Comparison of ENCODE assay signal across 9 cellular contexts in the genomic region with DNA sequence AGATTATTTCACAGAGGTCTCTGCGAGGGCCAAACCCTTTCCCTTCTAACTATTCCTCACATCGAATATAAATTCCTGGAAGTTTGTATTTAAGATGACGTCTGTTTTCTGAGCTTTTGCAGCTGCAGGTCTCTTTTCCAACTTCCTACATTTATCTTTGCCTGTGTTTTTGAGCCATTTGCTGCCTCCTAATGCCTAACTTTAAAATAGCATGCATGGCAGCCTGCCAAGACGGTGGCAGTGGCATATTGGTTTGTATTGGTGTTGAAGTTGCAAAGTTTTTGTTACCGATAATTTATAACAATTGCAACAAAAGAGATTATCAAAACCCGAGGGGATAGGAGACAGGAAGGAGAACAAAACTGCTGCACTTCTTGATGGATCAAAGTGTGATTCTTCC.
A peak's percentile ranks its signal among the peaks of the same experiment; 100 is the strongest.
DNase-seq lines count a peak whose midpoint lies in the region; ATAC-seq and TF ChIP-seq lines count a peak whose summit lies in the region.
"Had no signal": no experiment of that assay in that cellular context is flagged by ENCODE, and none has a peak within 500 bp of the region (broad histone marks: within the 10 kb centered on the region; RNA-seq: fewer than 3 reads in every experiment).

No MANE protein-coding gene starts in this region.

- H4K20me1 ChIP-seq in HCT116 (ENCODE audit: insufficient read depth): no peaks in the 10 kb centered on the region

- no TSS peak for BruUV-seq in HCT116 (replicated peaks; lab: Mats Ljungman, UMichigan)

- TF ChIP-seq POLR2A in HCT116 (IDR thresholded peaks at IDR 0.05; ENCODE audit: borderline replicate concordance, extremely low read depth, insufficient read depth, insufficient read length): no peak

- H3K4me2 ChIP-seq in HCT116 (ENCODE audit: low read length): no peak overlapping the region

- H3K4me3 ChIP-seq in HCT116 (replicated peaks in 1 of 2; ENCODE audit: low read depth in 1 of 2, low read length in 2 of 2): no peak overlapping the region
- no peak overlapping the region for H3K4me3 ChIP-seq in fibroblast of villous mesenchyme (ENCODE audit: low read depth, low read length)

- H3K9me2 ChIP-seq in HCT116 (ENCODE audit: insufficient read depth): no peaks in the 10 kb centered on the region

- H3K27ac Mint-ChIP-seq in osteocyte (ENCODE audit: unreplicated experiment): no peak overlapping the region
- H3K27ac Mint-ChIP-seq: memory B cell had no signal

- TF ChIP-seq CTCF in HCT116 (IDR thresholded peaks at IDR 0.05 in 2 of 3, conservative IDR thresholded peaks at IDR 0.05 in 1 of 3; ENCODE audit: borderline replicate concordance in 1 of 3, insufficient read depth in 1 of 3, low read depth in 2 of 3, low read length in 2 of 3): peak; percentile 46 to 66 (median 48); a peak in 4 of 6 replicates
- peak; percentile 41 for TF ChIP-seq CTCF in fibroblast of villous mesenchyme (IDR thresholded peaks at IDR 0.05; ENCODE audit: insufficient read depth, low read depth, low read length)
- TF ChIP-seq CTCF in osteocyte (IDR thresholded peaks at IDR 0.05): peak; percentile 60

- POLR2A ChIA-PET in HCT116 (lab: Charles Lee): no interaction called here

- intact Hi-C loops in HCT116 (cut with micrococcal nuclease): loop anchor here (2.0 to 10.0 kb wide), 2 partner anchors 376 to 532 kb away; no protein-coding TSS in a partner anchor

- no peaks in the 10 kb centered on the region for H3K9me3 ChIP-seq in HCT116 (ENCODE audit: control insufficient read depth in 1 of 2, insufficient read depth in 1 of 2, low read depth in 1 of 2, low read length in 2 of 2)

- H3K27ac ChIP-seq in HCT116 (ENCODE audit: low read depth, low read length): no peak overlapping the region

- no peak overlapping the region for H3K9ac ChIP-seq in HCT116 (ENCODE audit: low read length)

- H3K79me2 ChIP-seq in HCT116 (ENCODE audit: insufficient read depth, low read length): no peaks in the 10 kb centered on the region

- H3K36me3 ChIP-seq in HCT116 (ENCODE audit: control insufficient read depth in 1 of 2, insufficient read depth in 2 of 2, low read length in 2 of 2): no peaks in the 10 kb centered on the region

- RAD21 ChIA-PET in HCT116 (lab: Charles Lee; ENCODE audit: low non-redundant PET in 1 of 2, low total read pairs in 2 of 2, uncharacterized antibody in 2 of 2, unreplicated experiment in 2 of 2): interaction anchor here in 1 of 2 experiments (0.9 kb wide), 1 partner anchor 264 kb away, joined by 3 read pairs; a partner anchor contains a TSS

- H3K4me3 Mint-ChIP-seq in osteocyte (ENCODE audit: unreplicated experiment): no peak overlapping the region
- H3K4me3 Mint-ChIP-seq: memory B cell had no signal

- H3K36me3 Mint-ChIP-seq in osteocyte (ENCODE audit: unreplicated experiment): no peaks in the 10 kb centered on the region
- H3K36me3 Mint-ChIP-seq: memory B cell had no signal

- CTCF ChIA-PET in HCT116 (lab: Charles Lee): interaction anchor here (1.3 kb wide), 1 partner anchor 373 kb away, joined by 3 read pairs; no protein-coding TSS in a partner anchor

- H3K27me3 Mint-ChIP-seq in osteocyte (ENCODE audit: unreplicated experiment): peaks cover 4% of the 10 kb centered on the region

- H2AFZ ChIP-seq in HCT116 (ENCODE audit: low read depth, low read length, poor library complexity, severe bottlenecking): no peak overlapping the region

- TF ChIP-seq RAD21 in HCT116 (IDR thresholded peaks at IDR 0.05; ENCODE audit: low read depth): peak; percentile 69

- H3K4me1 ChIP-seq in HCT116 (ENCODE audit: control insufficient read depth in 1 of 2, insufficient read depth in 2 of 2, low read length in 2 of 2): no peaks in the 10 kb centered on the region

- DNase-seq in D341Med (ENCODE audit: low spot score) (peak; percentile 65), HCT116 (ENCODE audit: low read depth, low spot score) (peak; percentile 26), NCI-H2107 treated with DMSO at 0.1 percent for 48 hours (lab: John Stamatoyannopoulos, UW; ENCODE audit: unreplicated experiment) (peak; percentile 92), fibroblast of villous mesenchyme (ENCODE audit: low read depth) (peak; percentile 26), osteocyte (ENCODE audit: extremely low spot score, unreplicated experiment) (no peak), NK-92 (lab: John Stamatoyannopoulos, UW; ENCODE audit: unreplicated experiment) (no peak)
- DNase-seq in activated CD4-positive, alpha-beta T cell treated with anti-CD3 and anti-CD28 coated beads for 48 hours: peak; percentile 60

- ATAC-seq in HCT116: peak; percentile 59; the same call in 1 of the 2 replicates
- no peak for ATAC-seq in GM19455 (IDR thresholded peaks at IDR 0.05; ENCODE audit: unreplicated experiment)

- peaks cover 48% of the 10 kb centered on the region for H3K27me3 ChIP-seq in HCT116 (ENCODE audit: insufficient read depth, low read length)

- H3K4me1 Mint-ChIP-seq in osteocyte (ENCODE audit: unreplicated experiment): no peaks in the 10 kb centered on the region

- no peaks in the 10 kb centered on the region for H3K9me3 Mint-ChIP-seq in osteocyte (ENCODE audit: unreplicated experiment)
- H3K9me3 Mint-ChIP-seq: memory B cell had no signal

TF ChIP-seq in HCT116, 20 proteins besides CTCF, POLR2A, EP300 and RAD21:
- TF ChIP-seq YY1 (IDR thresholded peaks at IDR 0.05; ENCODE audit: extremely low read depth, insufficient replicate concordance, low read depth, low read length) (peak; percentile 24), CBX3 (IDR thresholded peaks at IDR 0.05; ENCODE audit: low read depth) (no peak), FOSL1 (IDR thresholded peaks at IDR 0.05; ENCODE audit: low read depth) (no peak), ZFX (IDR thresholded peaks at IDR 0.05) (no peak), EZH2phosphoT487 (IDR thresholded peaks at IDR 0.05; ENCODE audit: borderline replicate concordance) (no peak)
- TF ChIP-seq, protein P1, sequence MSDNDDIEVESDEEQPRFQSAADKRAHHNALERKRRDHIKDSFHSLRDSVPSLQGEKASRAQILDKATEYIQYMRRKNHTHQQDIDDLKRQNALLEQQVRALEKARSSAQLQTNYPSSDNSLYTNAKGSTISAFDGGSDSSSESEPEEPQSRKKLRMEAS (IDR thresholded peaks at IDR 0.05): no peak
- TF ChIP-seq, protein P2, sequence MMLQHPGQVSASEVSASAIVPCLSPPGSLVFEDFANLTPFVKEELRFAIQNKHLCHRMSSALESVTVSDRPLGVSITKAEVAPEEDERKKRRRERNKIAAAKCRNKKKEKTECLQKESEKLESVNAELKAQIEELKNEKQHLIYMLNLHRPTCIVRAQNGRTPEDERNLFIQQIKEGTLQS (IDR thresholded peaks at IDR 0.05): no peak

Comparison
In these comparisons a context has a peak if more than half of its experiments do, and no peak if none do; other contexts are left out.
1. DNase-seq: peak in D341Med (single experiment), HCT116 (single experiment), NCI-H2107 treated with DMSO at 0.1 percent for 48 hours (single experiment), activated CD4-positive, alpha-beta T cell treated with anti-CD3 and anti-CD28 coated beads for 48 hours (single experiment) and fibroblast of villous mesenchyme (single experiment); none in osteocyte (single experiment) and NK-92 (single experiment).
2. Peak in every context shown above with its lines, with median percentiles within 50 percentile points of each other: CTCF ChIP-seq.